9 cellular contexts compared by ENCODE assay signal in genomic region chr22:41917906-41918791, GRCh38. TPM values are rescaled to one million over a fixed set of nuclear protein-coding genes. Genes with fewer than 3 reads are reported as not detected.
DNase-seq lines count a peak whose midpoint lies in the region; TF ChIP-seq lines count a peak whose summit lies in the region.
"Had no signal": no experiment of that assay in that cellular context is flagged by ENCODE, and none has a peak within 500 bp of the region (broad histone marks: within the 10 kb centered on the region; RNA-seq: fewer than 3 reads in every experiment).

No MANE protein-coding gene starts in this region.

- H3K9ac ChIP-seq in neuronal stem cell (ENCODE audit: low read depth, low read length, poor library complexity): no peak overlapping the region

- H3K36me3 Mint-ChIP-seq in activated CD4-positive, alpha-beta T cell treated with anti-CD3 and anti-CD28 coated beads, Interleukin-2, amount 10 ng/mL, durations not matched to agents 7 days and 5 days (ENCODE audit: low read depth): no peaks in the 10 kb centered on the region
- H3K36me3 Mint-ChIP-seq in brain: no peaks in the 10 kb centered on the region

- H3K4ac ChIP-seq in neuronal stem cell (ENCODE audit: low read length): no peak overlapping the region

- H3K23ac ChIP-seq in neuronal stem cell (ENCODE audit: low read depth, low read length, poor library complexity): peak overlapping the region; percentile 6

- H3K9me3 ChIP-seq in neuronal stem cell (replicated peaks in 1 of 2; ENCODE audit: control insufficient read depth in 2 of 2, insufficient read depth in 1 of 2, low read depth in 1 of 2, low read length in 2 of 2): no peaks in the 10 kb centered on the region
- no peaks in the 10 kb centered on the region for H3K9me3 ChIP-seq in vagina
- H3K9me3 ChIP-seq: tibial nerve had no signal

- peaks cover 38% of the 10 kb centered on the region for H3K27me3 Mint-ChIP-seq in activated CD4-positive, alpha-beta T cell treated with anti-CD3 and anti-CD28 coated beads, Interleukin-2, amount 10 ng/mL, durations not matched to agents 7 days and 5 days
- peaks cover 65% of the 10 kb centered on the region for H3K27me3 Mint-ChIP-seq in brain

- H4K91ac ChIP-seq in neuronal stem cell (ENCODE audit: low read depth, low read length, poor library complexity): no peak overlapping the region

- intact Hi-C loops in vagina (cut with DNase I): no loop called here

- no peak overlapping the region for H2AFZ ChIP-seq in neuronal stem cell (ENCODE audit: low read length)

- POLR2A ChIA-PET in activated CD4-positive, alpha-beta T cell treated with anti-CD3 and anti-CD28 coated beads, Interleukin-2, amount 10 ng/mL, durations not matched to agents 7 days and 5 days (lab: Charles Lee): no interaction called here

- H2AK5ac ChIP-seq in neuronal stem cell (ENCODE audit: low read depth, low read length): no peak overlapping the region

- no peak for DNase-seq in activated CD4-positive, alpha-beta T cell treated with anti-CD3 and anti-CD28 coated beads, Interleukin-2, amount 10 ng/mL, durations not matched to agents 7 days and 5 days
- DNase-seq in activated CD4-positive, alpha-beta T cell treated with anti-CD3 and anti-CD28 coated beads, Interleukin-2, amount 50 U/mL, for 4 hours: no peak
- DNase-seq in NB4 (ENCODE audit: low read depth) (peak; percentile 73), neuronal stem cell (ENCODE audit: low spot score) (no peak), globus pallidus (ENCODE audit: low spot score) (no peak), vagina (ENCODE audit: extremely low spot score in 2 of 2) (no peak), NCI-H187 (lab: John Stamatoyannopoulos, UW) (no peak)

- H3K27ac ChIP-seq in neuronal stem cell (replicated peaks; ENCODE audit: low read length) (no peak overlapping the region), vagina (no peak overlapping the region)
- H3K27ac ChIP-seq: tibial nerve had no signal

- no peaks in the 10 kb centered on the region for H3K79me1 ChIP-seq in neuronal stem cell (ENCODE audit: low read depth, low read length)

- no peaks in the 10 kb centered on the region for H3K9me3 Mint-ChIP-seq in activated CD4-positive, alpha-beta T cell treated with anti-CD3 and anti-CD28 coated beads, Interleukin-2, amount 10 ng/mL, durations not matched to agents 7 days and 5 days
- H3K9me3 Mint-ChIP-seq in brain: peaks cover 0 to 4% (median 0%) of the 10 kb centered on the region in 5 experiments

- H3K36me3 ChIP-seq in neuronal stem cell (replicated peaks in 1 of 2; ENCODE audit: control insufficient read depth in 2 of 2, insufficient read depth in 2 of 2, low read length in 2 of 2) (no peaks in the 10 kb centered on the region), vagina (no peaks in the 10 kb centered on the region)
- H3K36me3 ChIP-seq: tibial nerve had no signal

- no peak overlapping the region for H2BK120ac ChIP-seq in neuronal stem cell (ENCODE audit: low read depth, low read length)

- H3K4me3 ChIP-seq in NB4 (ENCODE audit: low read depth, low read length): no peak overlapping the region
- H3K4me3 ChIP-seq in neuronal stem cell (ENCODE audit: low read length in 2 of 2): no peak overlapping the region
- no peak overlapping the region for H3K4me3 ChIP-seq in vagina

- H3K4me1 ChIP-seq in neuronal stem cell (ENCODE audit: control insufficient read depth in 2 of 2, insufficient read depth in 1 of 2, low read depth in 1 of 2, low read length in 2 of 2) (peaks cover 2 to 5% of the 10 kb centered on the region in 2 donors), vagina (peaks cover 24% of the 10 kb centered on the region)

- WGBS in neuronal stem cell (ENCODE audit: extremely low coverage in 2 of 2, insufficient read length in 2 of 2, insufficient replicate concordance in 1 of 2), 2 donors: no CpG with 5 or more reads among the region's 23 CpGs

- no peak overlapping the region for H4K8ac ChIP-seq in neuronal stem cell (ENCODE audit: low read depth, low read length)

- no peak overlapping the region for H3K4me2 ChIP-seq in neuronal stem cell (ENCODE audit: insufficient read depth, low read length, poor library complexity, severe bottlenecking)

- TF ChIP-seq CTCF in NB4 (IDR thresholded peaks at IDR 0.05; ENCODE audit: low read depth, low read length): no peak
- TF ChIP-seq CTCF in brain (conservative IDR thresholded peaks at IDR 0.05): no peak
- no peak for TF ChIP-seq CTCF in vagina (IDR thresholded peaks at IDR 0.05)

- no peak overlapping the region for H3K18ac ChIP-seq in neuronal stem cell (ENCODE audit: low read length)

- CTCF ChIA-PET in activated CD4-positive, alpha-beta T cell treated with anti-CD3 and anti-CD28 coated beads, Interleukin-2, amount 10 ng/mL, durations not matched to agents 7 days and 5 days (lab: Charles Lee): interaction anchor here (0.5 to 3.0 kb wide), 5 partner anchors 8 to 78 kb away, joined by 3 to 15 read pairs (median 6); partner anchors contain the start of gene TNFRSF13C

- H3K4me3 Mint-ChIP-seq in activated CD4-positive, alpha-beta T cell treated with anti-CD3 and anti-CD28 coated beads, Interleukin-2, amount 10 ng/mL, durations not matched to agents 7 days and 5 days: peak overlapping the region; percentile 30
- peak overlapping the region in 3 of 5 experiments; percentile 39 to 78 (median 56) for H3K4me3 Mint-ChIP-seq in brain

- H3K4me1 Mint-ChIP-seq in activated CD4-positive, alpha-beta T cell treated with anti-CD3 and anti-CD28 coated beads, Interleukin-2, amount 10 ng/mL, durations not matched to agents 7 days and 5 days: peaks cover 22% of the 10 kb centered on the region
- peaks cover 25% of the 10 kb centered on the region for H3K4me1 Mint-ChIP-seq in brain

- peaks cover 51 to 83% (median 53%) of the 10 kb centered on the region in 3 experiments for H3K27me3 ChIP-seq in neuronal stem cell (ENCODE audit: control insufficient read depth in 3 of 3, insufficient read depth in 3 of 3, low read depth in 1 of 3, low read length in 3 of 3)
- H3K27me3 ChIP-seq in vagina: peaks cover 20% of the 10 kb centered on the region

- H3K14ac ChIP-seq in neuronal stem cell (ENCODE audit: low read length): peak overlapping the region; percentile 39

- H2BK12ac ChIP-seq in neuronal stem cell (ENCODE audit: low read length): no peak overlapping the region

- H2BK5ac ChIP-seq in neuronal stem cell (ENCODE audit: low read length): peak overlapping the region; percentile 4

- H2BK15ac ChIP-seq in neuronal stem cell (ENCODE audit: low read length): no peak overlapping the region

- peak overlapping the region; percentile 31 for H3K27ac Mint-ChIP-seq in activated CD4-positive, alpha-beta T cell treated with anti-CD3 and anti-CD28 coated beads, Interleukin-2, amount 10 ng/mL, durations not matched to agents 7 days and 5 days
- peak overlapping the region in 2 of 5 experiments; percentile 45 to 75 for H3K27ac Mint-ChIP-seq in brain

- TF ChIP-seq POLR2A in NB4 (IDR thresholded peaks at IDR 0.05; ENCODE audit: extremely low read depth, insufficient read length): no peak
- no peak for TF ChIP-seq POLR2A in vagina (IDR thresholded peaks at IDR 0.05)

RNA-seq across cellular contexts. Expression of gene SHISA8, which starts 3.3 kb away (rescaled TPM):
- total RNA-seq in activated CD4-positive, alpha-beta T cell treated with anti-CD3 and anti-CD28 coated beads, Interleukin-2, amount 10 ng/mL, durations not matched to agents 7 days and 5 days: not detected
- 4.1 TPM for polyA plus RNA-seq in brain (ENCODE audit: insufficient read depth, low read depth, low replicate concordance)
- 0.07 TPM for polyA plus RNA-seq in neuronal stem cell (2013, experiment 1 of 2)
- 0.14 TPM for polyA plus RNA-seq in neuronal stem cell (2013, experiment 2 of 2)
- total RNA-seq in vagina: not detected

RNA-seq across cellular contexts. Expression of gene TNFRSF13C, which starts 8.5 kb away (rescaled TPM):
- total RNA-seq in activated CD4-positive, alpha-beta T cell treated with anti-CD3 and anti-CD28 coated beads, Interleukin-2, amount 10 ng/mL, durations not matched to agents 7 days and 5 days: 1 to 10 TPM; 1.3 to 1.7 TPM
- 1.4 TPM for polyA plus RNA-seq in brain (ENCODE audit: insufficient read depth, low read depth, low replicate concordance)
- 1.6 TPM for polyA plus RNA-seq in neuronal stem cell (2013, experiment 1 of 2)
- 1.8 TPM for polyA plus RNA-seq in neuronal stem cell (2013, experiment 2 of 2)
- not detected for total RNA-seq in vagina

RNA-seq across cellular contexts. Expression of gene CENPM, which starts 28.8 kb away (rescaled TPM):
- total RNA-seq in activated CD4-positive, alpha-beta T cell treated with anti-CD3 and anti-CD28 coated beads, Interleukin-2, amount 10 ng/mL, durations not matched to agents 7 days and 5 days: 10 to 100 TPM; 76.6 to 92.0 TPM
- polyA plus RNA-seq in brain (ENCODE audit: insufficient read depth, low read depth, low replicate concordance): 40.5 TPM
- 31.3 TPM for polyA plus RNA-seq in neuronal stem cell (2013, experiment 1 of 2)
- polyA plus RNA-seq in neuronal stem cell (2013, experiment 2 of 2): 32.8 TPM
- not detected for total RNA-seq in vagina

RNA-seq across cellular contexts. Expression of gene SEPTIN3, which starts 51.1 kb away (rescaled TPM):
- total RNA-seq in activated CD4-positive, alpha-beta T cell treated with anti-CD3 and anti-CD28 coated beads, Interleukin-2, amount 10 ng/mL, durations not matched to agents 7 days and 5 days: 1 to 10 TPM; 1.4 to 1.6 TPM
- polyA plus RNA-seq in brain (ENCODE audit: insufficient read depth, low read depth, low replicate concordance): 289 TPM
- 42.3 TPM for polyA plus RNA-seq in neuronal stem cell (2013, experiment 1 of 2)
- 42.6 TPM for polyA plus RNA-seq in neuronal stem cell (2013, experiment 2 of 2)
- total RNA-seq in vagina: 1.5 TPM

Comparison
In these comparisons a context has a peak if more than half of its experiments do, and no peak if none do; other contexts are left out.
1. RNA of gene CENPM, which starts 28.8 kb away (total RNA-seq): 76.6 to 92.0 TPM in activated CD4-positive, alpha-beta T cell treated with anti-CD3 and anti-CD28 coated beads, Interleukin-2, amount 10 ng/mL, durations not matched to agents 7 days and 5 days; not detected in vagina (single experiment); every median in the first group is over 10 times any median in the second.